Comparison of ENCODE assay signal across 18 cellular contexts in genomic region chr14:61406198-61406597, GRCh38.
DNase-seq lines count a peak whose midpoint lies in the region; ATAC-seq, FAIRE-seq and TF ChIP-seq lines count a peak whose summit lies in the region.
"Had no signal": no experiment of that assay in that cellular context is flagged by ENCODE, and none has a peak within 500 bp of the region (broad histone marks: within the 10 kb centered on the region; RNA-seq: fewer than 3 reads in every experiment).

No MANE protein-coding gene starts in this region.

- no peak overlapping the region for H3K4me3 ChIP-seq in small intestine (ENCODE audit: low read depth in 1 of 2, low read length in 2 of 2)

- H3K27ac ChIP-seq in small intestine (ENCODE audit: low read depth in 1 of 2, low read length in 1 of 2): no peak overlapping the region
- H3K27ac ChIP-seq: WERI-Rb-1 had no signal

- ATAC-seq in activated T-helper 17 cell treated with anti-CD3 and anti-CD28 coated beads, Interleukin-2, amount 50 U/mL, for 72 hours (replicated peaks): no peak

- BruUV-seq in Calu3 (replicated peaks; lab: Mats Ljungman, UMichigan): no TSS peak

- no peak for DNase-seq in T-helper 1 cell
- peak; percentile 69 for DNase-seq in NCI-H1092 treated with DMSO at 0.1 percent for 48 hours (lab: John Stamatoyannopoulos, UW)
- DNase-seq in mesothelial cell of epicardium (ENCODE audit: low spot score in 2 of 2, unreplicated experiment in 2 of 2): no peak
- no peak for DNase-seq in small intestine
- DNase-seq in Calu3: no peak
- DNase-seq in stimulated activated CD4-positive, alpha-beta T cell treated with anti-CD3 and anti-CD28 coated beads, Interleukin-15, amount 100 ng/mL, for 24 hours: no peak
- DNase-seq: ACHN; activated gamma-delta T cell treated with Interleukin-2 at 50 U/mL for 16 hours; DMS53; GOT3; hypothalamus; NCI-H510A; stimulated activated CD8-positive, alpha-beta memory T cell treated with anti-CD3 and anti-CD28 coated beads, Interleukin-4, amount 100 ng/mL, for 48 hours; WERI-Rb-1 had no signal

- H3K36me3 Mint-ChIP-seq in T-helper 1 cell treated with Interleukin-12 subunit alpha and Interleukin-12 subunit beta and Interleukin-4 antibody, amounts not matched to agents 30 μg/mL and 1 μg/mL, for 36 hours (ENCODE audit: low read depth): peaks cover 27% of the 10 kb centered on the region
- peaks cover 26% of the 10 kb centered on the region for H3K36me3 Mint-ChIP-seq in activated T-helper 17 cell treated with anti-CD3 and anti-CD28 coated beads, Interleukin-2, amount 50 U/mL, for 72 hours (ENCODE audit: low read depth)
- H3K36me3 Mint-ChIP-seq in mesothelial cell of epicardium (no peaks in the 10 kb centered on the region), Calu3 (ENCODE audit: insufficient read depth, unreplicated experiment) (no peaks in the 10 kb centered on the region)
- H3K36me3 Mint-ChIP-seq: memory B cell had no signal

- H3K9me3 Mint-ChIP-seq in T-helper 1 cell treated with Interleukin-12 subunit alpha and Interleukin-12 subunit beta and Interleukin-4 antibody, amounts not matched to agents 30 μg/mL and 1 μg/mL, for 36 hours: no peaks in the 10 kb centered on the region
- H3K9me3 Mint-ChIP-seq in activated T-helper 17 cell treated with anti-CD3 and anti-CD28 coated beads, Interleukin-2, amount 50 U/mL, for 72 hours: no peaks in the 10 kb centered on the region
- H3K9me3 Mint-ChIP-seq in mesothelial cell of epicardium (no peaks in the 10 kb centered on the region), Calu3 (ENCODE audit: low read depth, unreplicated experiment) (no peaks in the 10 kb centered on the region)
- H3K9me3 Mint-ChIP-seq: memory B cell had no signal

- no peaks in the 10 kb centered on the region for H3K9me3 ChIP-seq in small intestine (ENCODE audit: control insufficient read depth, low read depth)

- intact Hi-C loops in Calu3 (cut with micrococcal nuclease; ENCODE audit: unreplicated experiment): no loop called here

- H3K27me3 Mint-ChIP-seq in T-helper 1 cell treated with Interleukin-12 subunit alpha and Interleukin-12 subunit beta and Interleukin-4 antibody, amounts not matched to agents 30 μg/mL and 1 μg/mL, for 36 hours (ENCODE audit: low read depth): no peaks in the 10 kb centered on the region
- no peaks in the 10 kb centered on the region for H3K27me3 Mint-ChIP-seq in activated T-helper 17 cell treated with anti-CD3 and anti-CD28 coated beads, Interleukin-2, amount 50 U/mL, for 72 hours
- H3K27me3 Mint-ChIP-seq in mesothelial cell of epicardium (ENCODE audit: low read depth): no peaks in the 10 kb centered on the region
- H3K27me3 Mint-ChIP-seq in Calu3 (ENCODE audit: unreplicated experiment): no peaks in the 10 kb centered on the region
- H3K27me3 Mint-ChIP-seq: progenitor cell of endocrine pancreas had no signal

- peak overlapping the region; percentile 13 for H3K27ac Mint-ChIP-seq in T-helper 1 cell treated with Interleukin-12 subunit alpha and Interleukin-12 subunit beta and Interleukin-4 antibody, amounts not matched to agents 30 μg/mL and 1 μg/mL, for 36 hours
- peak overlapping the region; percentile 80 for H3K27ac Mint-ChIP-seq in activated T-helper 17 cell treated with anti-CD3 and anti-CD28 coated beads, Interleukin-2, amount 50 U/mL, for 72 hours
- H3K27ac Mint-ChIP-seq in mesothelial cell of epicardium (peak overlapping the region; percentile 64), Calu3 (ENCODE audit: unreplicated experiment) (no peak overlapping the region)
- H3K27ac Mint-ChIP-seq: memory B cell had no signal

- H3K36me3 ChIP-seq in small intestine (ENCODE audit: control insufficient read depth in 2 of 2, insufficient read depth in 2 of 2, low read length in 2 of 2): no peaks in the 10 kb centered on the region
- H3K36me3 ChIP-seq: WERI-Rb-1 had no signal

- WGBS in small intestine, 3 donors: 48 to 76% (median 69%) methylated on average over 4 of the region's 4 CpGs

- H3K4me1 ChIP-seq in small intestine (ENCODE audit: control insufficient read depth in 2 of 2, insufficient read depth in 1 of 2, low read depth in 1 of 2, low read length in 1 of 2): no peaks in the 10 kb centered on the region

- H3K4me3 Mint-ChIP-seq in T-helper 1 cell treated with Interleukin-12 subunit alpha and Interleukin-12 subunit beta and Interleukin-4 antibody, amounts not matched to agents 30 μg/mL and 1 μg/mL, for 36 hours: peak overlapping the region; percentile 35
- peak overlapping the region; percentile 52 for H3K4me3 Mint-ChIP-seq in activated T-helper 17 cell treated with anti-CD3 and anti-CD28 coated beads, Interleukin-2, amount 50 U/mL, for 72 hours
- H3K4me3 Mint-ChIP-seq in mesothelial cell of epicardium (no peak overlapping the region), Calu3 (ENCODE audit: low read depth, unreplicated experiment) (no peak overlapping the region)
- H3K4me3 Mint-ChIP-seq: memory B cell had no signal

- TF ChIP-seq CTCF in mesothelial cell of epicardium (IDR thresholded peaks at IDR 0.05; ENCODE audit: unreplicated experiment) (no peak), Calu3 (IDR thresholded peaks at IDR 0.05; ENCODE audit: unreplicated experiment) (no peak)

- FAIRE-seq in small intestine (lab: Jason Lieb, UNC): no peak

- no peaks in the 10 kb centered on the region for H3K27me3 ChIP-seq in small intestine (ENCODE audit: control insufficient read depth in 2 of 2, insufficient read depth in 2 of 2, low read length in 2 of 2)

- CTCF ChIA-PET in Calu3 (lab: Charles Lee): no interaction called here

- peaks cover 61% of the 10 kb centered on the region for H3K4me1 Mint-ChIP-seq in T-helper 1 cell treated with Interleukin-12 subunit alpha and Interleukin-12 subunit beta and Interleukin-4 antibody, amounts not matched to agents 30 μg/mL and 1 μg/mL, for 36 hours (ENCODE audit: low read depth)
- peaks cover 62% of the 10 kb centered on the region for H3K4me1 Mint-ChIP-seq in activated T-helper 17 cell treated with anti-CD3 and anti-CD28 coated beads, Interleukin-2, amount 50 U/mL, for 72 hours
- H3K4me1 Mint-ChIP-seq in mesothelial cell of epicardium (peaks cover 13% of the 10 kb centered on the region), Calu3 (ENCODE audit: low read depth, unreplicated experiment) (no peaks in the 10 kb centered on the region)

Comparison
In these comparisons a context has a peak if more than half of its experiments do, and no peak if none do; other contexts are left out.
1. H3K4me3 Mint-ChIP-seq: peak in T-helper 1 cell treated with Interleukin-12 subunit alpha and Interleukin-12 subunit beta and Interleukin-4 antibody, amounts not matched to agents 30 μg/mL and 1 μg/mL, for 36 hours (single experiment) and activated T-helper 17 cell treated with anti-CD3 and anti-CD28 coated beads, Interleukin-2, amount 50 U/mL, for 72 hours (single experiment); none in mesothelial cell of epicardium (single experiment) and Calu3 (single experiment).